In the genomic region with DNA sequence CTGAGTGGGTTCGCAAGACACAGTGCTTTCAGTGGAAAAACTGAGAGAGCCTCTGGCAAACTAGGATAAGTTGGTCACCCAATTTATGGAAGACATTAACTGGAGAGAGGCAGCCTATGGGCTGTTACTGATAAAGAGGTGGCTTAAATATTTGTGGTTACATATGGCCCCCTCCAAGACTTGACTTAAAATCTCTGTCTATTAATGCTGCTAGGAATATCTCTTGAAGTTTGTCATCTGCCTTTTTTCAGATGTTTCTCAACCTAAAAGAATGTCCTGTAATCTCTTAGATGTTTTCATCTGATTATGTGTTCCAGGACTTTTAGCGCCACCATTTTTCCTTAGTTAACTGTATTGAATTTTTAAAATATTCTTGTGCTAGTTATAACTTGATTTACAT, we compare ENCODE assay signal across 18 cellular contexts.
"Had no signal": no experiment of that assay in that cellular context is flagged by ENCODE, and none has a peak within 500 bp of the region (broad histone marks: within the 10 kb centered on the region; RNA-seq: fewer than 3 reads in every experiment).

No MANE protein-coding gene starts in this region.

- H3K4me1 ChIP-seq: right atrium auricular region had no signal

- H3K27ac ChIP-seq: cardiac muscle cell, right atrium auricular region, skin epidermis had no signal

- H3K27me3 ChIP-seq: cardiac muscle cell, right atrium auricular region had no signal

- H3K9me3 ChIP-seq: right atrium auricular region had no signal

- DNase-seq: activated CD4-positive, alpha-beta T cell treated with anti-CD3 and anti-CD28 coated beads for 48 hours; activated CD8-positive, alpha-beta memory T cell treated with anti-CD3 and anti-CD28 coated beads, Interleukin-2, amount 50 U/mL, for 4 hours; activated CD8-positive, alpha-beta T cell treated with anti-CD3 and anti-CD28 coated beads, Interleukin-2, amount 10 ng/mL, durations not matched to agents 7 days and 5 days; activated gamma-delta T cell treated with Interleukin-2 at 50 U/mL for 16 hours; activated naive CD8-positive, alpha-beta T cell treated with anti-CD3 and anti-CD28 coated beads, Interleukin-2, amount 10 ng/mL, durations not matched to agents 7 days and 5 days; activated T-cell treated with anti-CD3 and anti-CD28 coated beads, Interleukin-2, amount 50 U/mL, for 72 hours; aorta; erythroblast; glutamatergic neuron; mesendoderm; nucleus accumbens; stimulated activated CD4-positive, alpha-beta T cell treated with anti-CD3 and anti-CD28 coated beads, Interleukin-4, amount 100 ng/mL, for 4 hours; stimulated activated CD8-positive, alpha-beta memory T cell treated with anti-CD3 and anti-CD28 coated beads, Interleukin-4, amount 100 ng/mL, for 48 hours; stimulated activated naive CD4-positive, alpha-beta T cell treated with Interleukin-2 at 50 U/mL for 16 hours; T-helper 17 cell had no signal

- H3K4me3 ChIP-seq: cardiac muscle cell, right atrium auricular region, skin epidermis had no signal
